In genomic region chr11:60844045-60844869, GRCh38 we compare ENCODE assay signal across 10 cellular contexts. TPM values are rescaled to one million over a fixed set of nuclear protein-coding genes. Genes with fewer than 3 reads are reported as not detected.
DNase-seq lines count a peak whose midpoint lies in the region; ATAC-seq and TF ChIP-seq lines count a peak whose summit lies in the region.
"Had no signal": no experiment of that assay in that cellular context is flagged by ENCODE, and none has a peak within 500 bp of the region (broad histone marks: within the 10 kb centered on the region; RNA-seq: fewer than 3 reads in every experiment).

No MANE protein-coding gene starts in this region.

- H2AK5ac ChIP-seq in IMR-90 (ENCODE audit: low read depth, low read length), result no peak overlapping the region; the same call in 1 of the 2 replicates

- H2BK5ac ChIP-seq in IMR-90 (ENCODE audit: low read depth, low read length, poor library complexity, severe bottlenecking), result no peak overlapping the region

- H2BK20ac ChIP-seq in IMR-90 (ENCODE audit: low read depth, low read length), result no peak overlapping the region

- ATAC-seq in IMR-90 (ENCODE audit: low read depth) (peak; percentile 12; the same call in 1 of the 2 replicates), body of pancreas (no peak), GM18520 (IDR thresholded peaks at IDR 0.05; ENCODE audit: unreplicated experiment) (no peak), GM18505 (IDR thresholded peaks at IDR 0.05; ENCODE audit: unreplicated experiment) (no peak)

- H3K4me2 ChIP-seq in IMR-90 (ENCODE audit: low read depth, low read length), result peak overlapping the region; percentile 72

- peak overlapping the region; percentile 66 for H2AK9ac ChIP-seq in IMR-90 (replicated peaks; ENCODE audit: low read depth, low read length, poor library complexity)

- H4K5ac ChIP-seq in IMR-90 (ENCODE audit: low read depth, low read length), result no peak overlapping the region

- peak overlapping the region; percentile 17; the same call in 1 of the 2 replicates for H3K23ac ChIP-seq in IMR-90 (ENCODE audit: low read depth, low read length)

- no peak overlapping the region for H3K56ac ChIP-seq in IMR-90 (ENCODE audit: extremely low read depth, insufficient read depth, low read length)

- POLR2A ChIA-PET in IMR-90 (lab: Charles Lee; ENCODE audit: unreplicated experiment), result no interaction called here

- no peak overlapping the region for H3K18ac ChIP-seq in IMR-90 (ENCODE audit: low read depth, low read length)

- H3K4ac ChIP-seq in IMR-90 (ENCODE audit: low read depth, low read length), result no peak overlapping the region

- peaks cover 25% of the 10 kb centered on the region for H3K4me1 ChIP-seq in IMR-90 (ENCODE audit: control insufficient read depth, insufficient read depth, low read length)
- peaks cover 40% of the 10 kb centered on the region for H3K4me1 ChIP-seq in body of pancreas
- H3K4me1 ChIP-seq in mucosa of rectum (ENCODE audit: control insufficient read depth in 2 of 2, insufficient read depth in 2 of 2, low read length in 2 of 2), result peaks cover 28 to 29% of the 10 kb centered on the region in 2 donors

- H4K91ac ChIP-seq in IMR-90 (ENCODE audit: insufficient read depth, low read depth, low read length), result no peak overlapping the region

- no peak overlapping the region for H2BK15ac ChIP-seq in IMR-90 (ENCODE audit: low read depth, low read length)

- no peak overlapping the region for H2BK120ac ChIP-seq in IMR-90 (ENCODE audit: low read depth, low read length)

- WGBS in IMR-90 (ENCODE audit: extremely low coverage in 2 of 2, insufficient read length in 1 of 2), 2 experiments, result 64% methylated on average over 3 of the region's 10 CpGs; no CpG with 5 or more reads in 1 of the 2 experiments
- 38 to 54% methylated on average over 10 of the region's 10 CpGs for WGBS in body of pancreas, 2 donors

- CTCF ChIA-PET in IMR-90 (lab: Yijun Ruan, JAX), result interaction anchor here (1.1 kb wide), 2 partner anchors 12 to 43 kb away, joined by 4 read pairs; partner anchors contain the start of gene PTGDR2

- H3K9ac ChIP-seq in IMR-90 (ENCODE audit: low read depth, low read length) (peak overlapping the region; percentile 49), mucosa of rectum (ENCODE audit: low read depth in 1 of 2, low read length in 2 of 2) (peak overlapping the region in 1 of 2 donors; percentile 77)

- dilution Hi-C loops in IMR-90 (cut with HindIII; ENCODE audit: low sequenced_read_pairs, unreplicated experiment), result no loop called here

- no peak for TF ChIP-seq RAD21 in IMR-90 (IDR thresholded peaks at IDR 0.05; ENCODE audit: low read length)

- H3K9me3 ChIP-seq in IMR-90 (ENCODE audit: control insufficient read depth, insufficient read depth, low read length) (no peaks in the 10 kb centered on the region), body of pancreas (no peaks in the 10 kb centered on the region), mucosa of rectum (ENCODE audit: control insufficient read depth in 2 of 2, low read length in 2 of 2) (no peaks in the 10 kb centered on the region)

- no peaks in the 10 kb centered on the region for H3K27me3 ChIP-seq in IMR-90 (ENCODE audit: control insufficient read depth, insufficient read depth, low read length)
- no peaks in the 10 kb centered on the region for H3K27me3 ChIP-seq in body of pancreas
- no peaks in the 10 kb centered on the region for H3K27me3 ChIP-seq in mucosa of rectum (ENCODE audit: control insufficient read depth in 2 of 2, insufficient read depth in 2 of 2, low read length in 2 of 2)

- no peak overlapping the region for H3K4me3 ChIP-seq in IMR-90 (ENCODE audit: insufficient read depth, low read depth, low read length)
- no peak overlapping the region for H3K4me3 ChIP-seq in body of pancreas
- H3K4me3 ChIP-seq in mucosa of rectum (ENCODE audit: low read length in 2 of 2), result peak overlapping the region; percentile 79 to 88

- no peak overlapping the region for H3K14ac ChIP-seq in IMR-90 (replicated peaks; ENCODE audit: low read depth, low read length)

- H3K36me3 ChIP-seq in IMR-90 (ENCODE audit: control insufficient read depth, insufficient read depth, low read length), result peaks cover 10% of the 10 kb centered on the region
- H3K36me3 ChIP-seq in body of pancreas (replicated peaks in 1 of 2; ENCODE audit: insufficient read depth in 1 of 2, low read depth in 2 of 2), result no peaks in the 10 kb centered on the region
- H3K36me3 ChIP-seq in mucosa of rectum (ENCODE audit: control insufficient read depth in 2 of 2, insufficient read depth in 2 of 2, low read length in 2 of 2), result peaks cover 5 to 10% of the 10 kb centered on the region in 2 donors

- intact Hi-C loops in IMR-90 (cut with micrococcal nuclease) (no loop called here), body of pancreas (cut with DNase I) (no loop called here)

- no peak overlapping the region for H4K8ac ChIP-seq in IMR-90 (ENCODE audit: low read depth in 2 of 2, low read length in 2 of 2)

- peak overlapping the region; percentile 8 for H2AFZ ChIP-seq in IMR-90 (replicated peaks; ENCODE audit: low read length, poor library complexity)

- BruUV-seq in IMR-90 (replicated peaks; lab: Mats Ljungman, UMichigan), result no TSS peak

- H4K20me1 ChIP-seq in IMR-90 (ENCODE audit: insufficient read depth, low read length), result 0 out of 2 replicates have a peak, but pooled peaks cover 12% of the 10 kb centered on the region

- TF ChIP-seq CTCF in IMR-90 (conservative IDR thresholded peaks at IDR 0.05; ENCODE audit: low read depth, low read length) (no peak), body of pancreas (IDR thresholded peaks at IDR 0.05) (no peak)

- in situ Hi-C loops in IMR-90 (cut with MboI; ENCODE audit: low sequenced_read_pairs), result no loop called here

- H3K9me1 ChIP-seq in IMR-90 (ENCODE audit: insufficient read depth, low read length), result peaks cover 11% of the 10 kb centered on the region

- DNase-seq in AG20443 (ENCODE audit: low spot score) (peak; percentile 67), IMR-90 (peak; percentile 56), body of pancreas (no peak), H4 (ENCODE audit: low spot score) (no peak), DMS114 treated with DMSO at 0.1 percent for 48 hours (lab: John Stamatoyannopoulos, UW; ENCODE audit: unreplicated experiment) (no peak)
- DNase-seq: KG1 had no signal

- TF ChIP-seq POLR2A in IMR-90 (IDR thresholded peaks at IDR 0.05; ENCODE audit: low read depth, low read length), result no peak
- no peak for TF ChIP-seq POLR2A in body of pancreas (IDR thresholded peaks at IDR 0.05)
- no peak for TF ChIP-seq POLR2A in GM18505 (IDR thresholded peaks at IDR 0.05; ENCODE audit: borderline replicate concordance, extremely low read depth, insufficient read depth, insufficient read length)

- H3K27ac ChIP-seq in IMR-90 (ENCODE audit: insufficient read depth, low read length), result no peak overlapping the region
- H3K27ac ChIP-seq in body of pancreas, result peak overlapping the region in 3 of 4 donors; percentile 9 to 74 (median 10)
- no peak overlapping the region for H3K27ac ChIP-seq in mucosa of rectum (ENCODE audit: low read depth in 2 of 2, low read length in 2 of 2)

- H3K79me1 ChIP-seq in IMR-90 (ENCODE audit: low read depth in 1 of 2, low read length in 2 of 2), result peaks cover 19 to 53% of the 10 kb centered on the region in 2 experiments

TF ChIP-seq in IMR-90, 13 proteins besides CTCF, POLR2A, EP300 and RAD21 (continues in another document):
- no peak for TF ChIP-seq BHLHE40 (IDR thresholded peaks at IDR 0.05; ENCODE audit: low read depth, low read length)
- no peak for TF ChIP-seq MAFK (IDR thresholded peaks at IDR 0.05; ENCODE audit: low read depth, low read length)
- TF ChIP-seq MAZ (IDR thresholded peaks at IDR 0.05; ENCODE audit: borderline replicate concordance, low read depth, low read length), result no peak
- TF ChIP-seq, protein P1, sequence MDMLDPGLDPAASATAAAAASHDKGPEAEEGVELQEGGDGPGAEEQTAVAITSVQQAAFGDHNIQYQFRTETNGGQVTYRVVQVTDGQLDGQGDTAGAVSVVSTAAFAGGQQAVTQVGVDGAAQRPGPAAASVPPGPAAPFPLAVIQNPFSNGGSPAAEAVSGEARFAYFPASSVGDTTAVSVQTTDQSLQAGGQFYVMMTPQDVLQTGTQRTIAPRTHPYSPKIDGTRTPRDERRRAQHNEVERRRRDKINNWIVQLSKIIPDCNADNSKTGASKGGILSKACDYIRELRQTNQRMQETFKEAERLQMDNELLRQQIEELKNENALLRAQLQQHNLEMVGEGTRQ (IDR thresholded peaks at IDR 0.05; ENCODE audit: low read depth, low read length), result no peak
- TF ChIP-seq CEBPB (IDR thresholded peaks at IDR 0.05; ENCODE audit: low read depth, low read length), result no peak
- TF ChIP-seq SMC3 (IDR thresholded peaks at IDR 0.05; ENCODE audit: low read depth, low read length), result no peak
- TF ChIP-seq RFX5 (IDR thresholded peaks at IDR 0.05; ENCODE audit: low read depth, low read length), result no peak
- no peak for TF ChIP-seq NFE2L2 (IDR thresholded peaks at IDR 0.05; ENCODE audit: low read depth, low read length)

RNA-seq across cellular contexts. Expression of gene CCDC86, which starts 2.3 kb away (rescaled TPM):
- total RNA-seq in IMR-90 (2012; rRNA removed) (9.5 and 10.3 TPM in 2 replicates), body of pancreas (10 to 100 TPM; 14.8 to 26.4 TPM)
- 34.0 and 38.7 TPM in 2 replicates for polyA plus RNA-seq in IMR-90 (2012; rRNA removed)
- polyA plus RNA-seq in IMR-90 (2012; cell fraction: cytosol; rRNA removed), result 25.1 and 28.9 TPM in 2 replicates
- polyA plus RNA-seq in IMR-90 (2012; cell fraction: nucleus; rRNA removed; ENCODE audit: low replicate concordance), result 14.4 and 29.6 TPM in 2 replicates
- total RNA-seq in H4 (2014; rRNA removed; shearing (Covaris generic)), result 12.4 and 12.7 TPM in 2 replicates

RNA-seq across cellular contexts. Expression of gene PTGDR2, which starts 11.5 kb away (rescaled TPM):
- total RNA-seq in IMR-90 (2012; rRNA removed) (under 0.01 TPM in 2 replicates), body of pancreas (1 to 10 TPM in 1 of 2 donors, under 1 TPM in 1; 0.52 to 1.3 TPM)
- polyA plus RNA-seq in IMR-90 (2012; rRNA removed), result 0.09 and 0.12 TPM in 2 replicates
- polyA plus RNA-seq in IMR-90 (2012; cell fraction: cytosol; rRNA removed), result 0.02 and 0.25 TPM in 2 replicates
- 0.24 and 0.25 TPM in 2 replicates for polyA plus RNA-seq in IMR-90 (2012; cell fraction: nucleus; rRNA removed; ENCODE audit: low replicate concordance)
- not detected in 2 replicates for total RNA-seq in H4 (2014; rRNA removed; shearing (Covaris generic))

RNA-seq across cellular contexts. Expression of gene ZP1, which starts 23.1 kb away (rescaled TPM):
- total RNA-seq in IMR-90 (2012; rRNA removed) (0.18 and 0.28 TPM in 2 replicates), body of pancreas (not detected)
- 1.2 and 1.6 TPM in 2 replicates for polyA plus RNA-seq in IMR-90 (2012; rRNA removed)
- polyA plus RNA-seq in IMR-90 (2012; cell fraction: cytosol; rRNA removed), result 1.5 and 3.3 TPM in 2 replicates
- 7.4 and 25.0 TPM in 2 replicates for polyA plus RNA-seq in IMR-90 (2012; cell fraction: nucleus; rRNA removed; ENCODE audit: low replicate concordance)
- total RNA-seq in H4 (2014; rRNA removed; shearing (Covaris generic)), result 1.5 and 2.1 TPM in 2 replicates

RNA-seq across cellular contexts. Expression of gene MS4A10, which starts 59.1 kb away (rescaled TPM):
- total RNA-seq in IMR-90 (2012; rRNA removed) (not detected in 2 replicates), body of pancreas (not detected)
- not detected in 2 replicates for polyA plus RNA-seq in IMR-90 (2012; rRNA removed)
- not detected in 2 replicates for polyA plus RNA-seq in IMR-90 (2012; cell fraction: cytosol; rRNA removed)
- not detected in 2 replicates for polyA plus RNA-seq in IMR-90 (2012; cell fraction: nucleus; rRNA removed; ENCODE audit: low replicate concordance)
- not detected in 2 replicates for total RNA-seq in H4 (2014; rRNA removed; shearing (Covaris generic))
- total RNA-seq: mesenteric fat pad had no signal

Comparison
In these comparisons a context has a peak if more than half of its experiments do, and no peak if none do; other contexts are left out.
1. DNase-seq: peak in AG20443 (single experiment) and IMR-90 (single experiment); none in body of pancreas (0 of 4), H4 (single experiment) and DMS114 treated with DMSO at 0.1 percent for 48 hours (single experiment).
2. H3K27ac ChIP-seq: peak in body of pancreas (3 of 4); none in IMR-90 (single experiment) and mucosa of rectum (0 of 2).
3. H3K4me3 ChIP-seq: peak in mucosa of rectum (2 of 2); none in IMR-90 (single experiment) and body of pancreas (0 of 2).